16 cellular contexts compared by ENCODE assay signal in the genomic region with DNA sequence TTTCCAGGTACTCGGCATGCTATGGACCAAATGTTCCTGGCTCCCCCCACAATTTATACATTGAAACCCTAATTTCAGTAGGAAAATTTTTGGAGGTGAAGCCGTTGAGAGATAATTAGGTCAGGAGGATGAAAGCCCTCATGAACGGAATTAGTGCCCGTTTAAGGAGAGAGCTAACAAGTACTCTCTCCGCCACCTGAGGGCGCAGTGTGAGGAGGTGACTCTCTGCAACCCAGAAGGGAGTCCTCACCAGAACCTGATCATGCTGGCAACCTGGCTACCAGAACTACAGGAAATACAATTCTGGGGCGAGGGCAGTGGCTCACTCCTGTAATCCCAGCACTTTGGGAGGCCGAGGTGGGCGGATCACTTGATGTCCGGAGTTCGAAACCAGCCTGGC.
A peak's percentile ranks its signal among the peaks of the same experiment; 100 is the strongest.
DNase-seq lines count a peak whose midpoint lies in the region; ATAC-seq, FAIRE-seq and TF ChIP-seq lines count a peak whose summit lies in the region.
"Had no signal": no experiment of that assay in that cellular context is flagged by ENCODE, and none has a peak within 500 bp of the region (broad histone marks: within the 10 kb centered on the region; RNA-seq: fewer than 3 reads in every experiment).

No MANE protein-coding gene starts in this region.

- BruUV-seq in HepG2 (replicated peaks; lab: Mats Ljungman, UMichigan): no TSS peak

- intact Hi-C loops in HepG2 (cut with micrococcal nuclease; ENCODE audit: unreplicated experiment) (loop anchor here (1.0 kb wide), 1 partner anchor 998 kb away; no protein-coding TSS in a partner anchor), right lobe of liver (cut with DNase I) (no loop called here), upper lobe of right lung (cut with DNase I) (no loop called here)

- no peaks in the 10 kb centered on the region for H3K36me3 ChIP-seq in HepG2 (replicated peaks in 1 of 2; ENCODE audit: control insufficient read depth in 1 of 2, insufficient read depth in 2 of 2, low read length in 2 of 2)
- H3K36me3 ChIP-seq in right lobe of liver: no peaks in the 10 kb centered on the region
- H3K36me3 ChIP-seq in endodermal cell (ENCODE audit: control insufficient read depth, insufficient read depth, low read length): no peaks in the 10 kb centered on the region
- no peaks in the 10 kb centered on the region for H3K36me3 ChIP-seq in upper lobe of right lung
- H3K36me3 ChIP-seq: BLaER1 had no signal

- H3K9me3 ChIP-seq in HepG2 (ENCODE audit: low read length): peaks cover 14% of the 10 kb centered on the region
- H3K9me3 ChIP-seq in right lobe of liver: no peaks in the 10 kb centered on the region
- H3K9me3 ChIP-seq in endodermal cell (ENCODE audit: control insufficient read depth, low read length): no peaks in the 10 kb centered on the region
- no peaks in the 10 kb centered on the region for H3K9me3 ChIP-seq in upper lobe of right lung
- H3K9me3 ChIP-seq: BLaER1 had no signal

- POLR2A ChIA-PET in HepG2 (lab: Yijun Ruan, JAX): no interaction called here

- no peak overlapping the region for H3K4me3 Mint-ChIP-seq in endodermal cell
- no peak overlapping the region for H3K4me3 Mint-ChIP-seq in activated naive CD8-positive, alpha-beta T cell treated with anti-CD3 and anti-CD28 coated beads for 36 hours
- H3K4me3 Mint-ChIP-seq: activated T-cell treated with anti-CD3 and anti-CD28 coated beads, Interleukin-2, amount 50 U/mL, for 72 hours had no signal

- no peaks in the 10 kb centered on the region for H3K9me3 Mint-ChIP-seq in endodermal cell
- H3K9me3 Mint-ChIP-seq in activated naive CD8-positive, alpha-beta T cell treated with anti-CD3 and anti-CD28 coated beads for 36 hours: peaks cover 2% of the 10 kb centered on the region

- TF ChIP-seq POLR2A in HepG2 (IDR thresholded peaks at IDR 0.05; ENCODE audit: insufficient read depth in 1 of 2, low read depth in 2 of 2, low read length in 2 of 2) (no peak), right lobe of liver (IDR thresholded peaks at IDR 0.05) (no peak)

- H4K20me1 ChIP-seq in HepG2 (ENCODE audit: insufficient read depth, low read length): no peaks in the 10 kb centered on the region
- H4K20me1 ChIP-seq: BLaER1 had no signal

- H3K4me1 ChIP-seq in HepG2 (ENCODE audit: insufficient read depth, low read length) (no peaks in the 10 kb centered on the region), right lobe of liver (no peaks in the 10 kb centered on the region), endodermal cell (ENCODE audit: control insufficient read depth, insufficient read depth, low read length) (no peaks in the 10 kb centered on the region), upper lobe of right lung (no peaks in the 10 kb centered on the region)
- H3K4me1 ChIP-seq: BLaER1 had no signal

- H2AFZ ChIP-seq in HepG2 (ENCODE audit: low read length): no peak overlapping the region

- H3K9ac ChIP-seq in HepG2 (ENCODE audit: insufficient read depth, low read depth, low read length) (no peak overlapping the region), endodermal cell (ENCODE audit: extremely low read depth, low read length, poor library complexity, severe bottlenecking) (no peak overlapping the region)
- H3K9ac ChIP-seq: BLaER1 had no signal

- H3K4me2 ChIP-seq in HepG2 (ENCODE audit: low read depth, low read length): no peak overlapping the region
- H3K4me2 ChIP-seq: BLaER1 had no signal

- H3K27me3 Mint-ChIP-seq in endodermal cell (ENCODE audit: insufficient read depth): no peaks in the 10 kb centered on the region
- H3K27me3 Mint-ChIP-seq in activated naive CD8-positive, alpha-beta T cell treated with anti-CD3 and anti-CD28 coated beads for 36 hours: no peaks in the 10 kb centered on the region

- WGBS in HepG2 (ENCODE audit: low lambda C conversion rate): 29% methylated on average over 10 of the region's 11 CpGs
- 69% methylated on average over 11 of the region's 11 CpGs for WGBS in right lobe of liver (ENCODE audit: insufficient coverage, low coverage, low lambda C conversion rate, missing lambda C conversion rate)
- 84 to 88% methylated on average over 7 to 11 of the region's 11 CpGs for WGBS in endodermal cell (ENCODE audit: insufficient coverage in 1 of 2, insufficient read length in 1 of 2), 2 experiments

- H3K36me3 Mint-ChIP-seq in endodermal cell (ENCODE audit: low read depth): no peaks in the 10 kb centered on the region
- H3K36me3 Mint-ChIP-seq in activated naive CD8-positive, alpha-beta T cell treated with anti-CD3 and anti-CD28 coated beads for 36 hours: no peaks in the 10 kb centered on the region

- in situ Hi-C loops in HepG2 (cut with HindIII; ENCODE audit: extremely low pct_ligation_motif_present, low pct_unique_long_range_greater_than_20kb): loop anchor here (25.0 kb wide), 1 partner anchor 993 kb away; no protein-coding TSS in a partner anchor

- no peaks in the 10 kb centered on the region for H3K79me2 ChIP-seq in HepG2 (ENCODE audit: insufficient read depth, low read length)

- no peak overlapping the region for H3K27ac Mint-ChIP-seq in endodermal cell
- no peak overlapping the region for H3K27ac Mint-ChIP-seq in activated naive CD8-positive, alpha-beta T cell treated with anti-CD3 and anti-CD28 coated beads for 36 hours
- H3K27ac Mint-ChIP-seq: activated T-cell treated with anti-CD3 and anti-CD28 coated beads, Interleukin-2, amount 50 U/mL, for 72 hours had no signal

- CTCF ChIA-PET in HepG2 (lab: Yijun Ruan, JAX; ENCODE audit: low intra/inter-chr PET ratio, low total read pairs): interaction anchor here (1.9 kb wide), 1 partner anchor 998 kb away, joined by 5 read pairs; no protein-coding TSS in a partner anchor

- TF ChIP-seq CTCF in HepG2 (CRISPR knock-in tag; IDR thresholded peaks at IDR 0.05) (peak; percentile 44), right lobe of liver (IDR thresholded peaks at IDR 0.05) (no peak), endodermal cell (conservative IDR thresholded peaks at IDR 0.05) (peak; percentile 74), upper lobe of right lung (IDR thresholded peaks at IDR 0.05) (no peak)

- H3K4me3 ChIP-seq in HepG2 (replicated peaks in 1 of 3; ENCODE audit: insufficient read depth in 1 of 3, low read depth in 2 of 3, low read length in 3 of 3): no peak overlapping the region
- no peak overlapping the region for H3K4me3 ChIP-seq in right lobe of liver
- H3K4me3 ChIP-seq in endodermal cell (ENCODE audit: low read length): no peak overlapping the region
- no peak overlapping the region for H3K4me3 ChIP-seq in upper lobe of right lung
- H3K4me3 ChIP-seq: BLaER1 had no signal

- no peak for TF ChIP-seq EP300 in HepG2 (IDR thresholded peaks at IDR 0.05; ENCODE audit: low read depth in 2 of 2, low read length in 2 of 2)
- no peak for TF ChIP-seq EP300 in HepG2 (CRISPR knock-in tag; IDR thresholded peaks at IDR 0.05; ENCODE audit: borderline replicate concordance)

- no peak for TF ChIP-seq RAD21 in HepG2 (CRISPR knock-in tag; IDR thresholded peaks at IDR 0.05)

- ATAC-seq in HepG2 (peak; percentile 78), right lobe of liver (no peak), upper lobe of right lung (no peak), HG02588 (IDR thresholded peaks at IDR 0.05; ENCODE audit: unreplicated experiment) (no peak)
- ATAC-seq: activated T-cell treated with anti-CD3 and anti-CD28 coated beads, Interleukin-2, amount 50 U/mL, for 72 hours had no signal

- H3K27me3 ChIP-seq in HepG2 (ENCODE audit: control insufficient read depth in 1 of 2, insufficient read depth in 2 of 2, low read length in 2 of 2): no peaks in the 10 kb centered on the region
- no peaks in the 10 kb centered on the region for H3K27me3 ChIP-seq in right lobe of liver
- H3K27me3 ChIP-seq in endodermal cell (ENCODE audit: control insufficient read depth, insufficient read depth, low read length, poor library complexity, severe bottlenecking): no peaks in the 10 kb centered on the region
- H3K27me3 ChIP-seq in upper lobe of right lung: no peaks in the 10 kb centered on the region
- H3K27me3 ChIP-seq: BLaER1 had no signal

- peak; percentile 20 for DNase-seq in HepG2 (ENCODE audit: low spot score)
- DNase-seq in right lobe of liver: no peak
- DNase-seq in NCI-H1694 (lab: John Stamatoyannopoulos, UW): peak; percentile 12
- peak; percentile 90 for DNase-seq in endodermal cell
- DNase-seq in upper lobe of right lung: peak; percentile 35
- no peak for DNase-seq in activated naive CD8-positive, alpha-beta T cell treated with anti-CD3 and anti-CD28 coated beads for 36 hours
- DNase-seq in frontal cortex (ENCODE audit: low spot score in 2 of 2): no peak
- DNase-seq: activated CD4-positive, alpha-beta T cell treated with anti-CD3 and anti-CD28 coated beads for 1 hour; activated T-cell treated with anti-CD3 and anti-CD28 coated beads, Interleukin-2, amount 50 U/mL, for 72 hours; anterior cingulate cortex; KG1; NCI-H446 treated with DMSO at 0.1 percent for 48 hours had no signal

- H3K4me1 Mint-ChIP-seq in endodermal cell: no peaks in the 10 kb centered on the region
- H3K4me1 Mint-ChIP-seq in activated naive CD8-positive, alpha-beta T cell treated with anti-CD3 and anti-CD28 coated beads for 36 hours: no peaks in the 10 kb centered on the region

- no peak for FAIRE-seq in HepG2 (lab: Jason Lieb, UNC)
- FAIRE-seq in frontal cortex (lab: Jason Lieb, UNC): no peak
- FAIRE-seq: G401.6, keratinocyte had no signal

- no peak overlapping the region for H3K27ac ChIP-seq in HepG2 (ENCODE audit: extremely low read length, insufficient read depth, low read length)
- no peak overlapping the region for H3K27ac ChIP-seq in right lobe of liver
- no peak overlapping the region for H3K27ac ChIP-seq in endodermal cell (ENCODE audit: low read depth, low read length)
- H3K27ac ChIP-seq in upper lobe of right lung: no peak overlapping the region
- H3K27ac ChIP-seq: BLaER1 had no signal

TF ChIP-seq in HepG2, 621 proteins besides CTCF, POLR2A, EP300 and RAD21 (continues in another document):
- TF ChIP-seq ZNF264 (CRISPR knock-in tag; IDR thresholded peaks at IDR 0.05) (peak; percentile 90), RNF2 (conservative IDR thresholded peaks at IDR 0.05; ENCODE audit: low read depth) (no peak), PITX1 (CRISPR knock-in tag; IDR thresholded peaks at IDR 0.05) (no peak), PHF8 (CRISPR knock-in tag; IDR thresholded peaks at IDR 0.05) (no peak), STAG1 (CRISPR knock-in tag; IDR thresholded peaks at IDR 0.05) (peak; percentile 10; the same call in 1 of the 2 replicates)
- TF ChIP-seq, protein P1, sequence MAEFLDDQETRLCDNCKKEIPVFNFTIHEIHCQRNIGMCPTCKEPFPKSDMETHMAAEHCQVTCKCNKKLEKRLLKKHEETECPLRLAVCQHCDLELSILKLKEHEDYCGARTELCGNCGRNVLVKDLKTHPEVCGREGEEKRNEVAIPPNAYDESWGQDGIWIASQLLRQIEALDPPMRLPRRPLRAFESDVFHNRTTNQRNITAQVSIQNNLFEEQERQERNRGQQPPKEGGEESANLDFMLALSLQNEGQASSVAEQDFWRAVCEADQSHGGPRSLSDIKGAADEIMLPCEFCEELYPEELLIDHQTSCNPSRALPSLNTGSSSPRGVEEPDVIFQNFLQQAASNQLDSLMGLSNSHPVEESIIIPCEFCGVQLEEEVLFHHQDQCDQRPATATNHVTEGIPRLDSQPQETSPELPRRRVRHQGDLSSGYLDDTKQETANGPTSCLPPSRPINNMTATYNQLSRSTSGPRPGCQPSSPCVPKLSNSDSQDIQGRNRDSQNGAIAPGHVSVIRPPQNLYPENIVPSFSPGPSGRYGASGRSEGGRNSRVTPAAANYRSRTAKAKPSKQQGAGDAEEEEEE (CRISPR knock-in tag; IDR thresholded peaks at IDR 0.05; ENCODE audit: borderline replicate concordance): no peak

Comparison
In these comparisons a context has a peak if more than half of its experiments do, and no peak if none do; other contexts are left out.
1. DNase-seq: peak in HepG2 (single experiment), NCI-H1694 (single experiment), endodermal cell (single experiment) and upper lobe of right lung (single experiment); none in right lobe of liver (0 of 3), activated naive CD8-positive, alpha-beta T cell treated with anti-CD3 and anti-CD28 coated beads for 36 hours (single experiment) and frontal cortex (0 of 2).
2. CTCF ChIP-seq: peak in HepG2 (single experiment) and endodermal cell (single experiment); none in right lobe of liver (0 of 4) and upper lobe of right lung (single experiment).